In genomic region chr16:57994778-57995177, GRCh38 we compare ENCODE assay signal across 9 cellular contexts. TPM values are rescaled to one million over a fixed set of nuclear protein-coding genes. Genes with fewer than 3 reads are reported as not detected.
DNase-seq lines count a peak whose midpoint lies in the region; ATAC-seq, FAIRE-seq and TF ChIP-seq lines count a peak whose summit lies in the region.
"Had no signal": no experiment of that assay in that cellular context is flagged by ENCODE, and none has a peak within 500 bp of the region (broad histone marks: within the 10 kb centered on the region; RNA-seq: fewer than 3 reads in every experiment).

No MANE protein-coding gene starts in this region.

- peaks cover 3 to 25% of the 10 kb centered on the region in 2 donors for H3K4me1 ChIP-seq in kidney (ENCODE audit: control insufficient read depth in 1 of 2, insufficient read depth in 1 of 2, low read depth in 1 of 2, low read length in 2 of 2)

- no peak overlapping the region for H3K4me3 ChIP-seq in NB4 (ENCODE audit: low read depth, low read length)
- no peak overlapping the region for H3K4me3 ChIP-seq in foreskin fibroblast (ENCODE audit: low read depth in 1 of 2, low read length in 2 of 2)
- no peak overlapping the region for H3K4me3 ChIP-seq in kidney (ENCODE audit: low read length in 2 of 2)

- peaks cover 5 to 13% of the 10 kb centered on the region in 2 donors for H3K36me3 ChIP-seq in kidney (ENCODE audit: control insufficient read depth in 1 of 2, insufficient read depth in 2 of 2, low read length in 2 of 2)

- ATAC-seq in GM21576 (IDR thresholded peaks at IDR 0.05; ENCODE audit: unreplicated experiment) (peak; percentile 45), GM21528 (IDR thresholded peaks at IDR 0.05; ENCODE audit: low FRiP score, unreplicated experiment) (no peak)

- H3K9me3 ChIP-seq in kidney (ENCODE audit: control insufficient read depth in 1 of 2, low read length in 2 of 2): no peaks in the 10 kb centered on the region

- DNase-seq in DMS114 treated with DMSO at 0.1 percent for 48 hours (lab: John Stamatoyannopoulos, UW; ENCODE audit: unreplicated experiment) (peak; percentile 54), NB4 (ENCODE audit: low read depth) (peak; percentile 86), foreskin fibroblast (peak in 1 of 2 donors; percentile 60), kidney (no peak)
- peak; percentile 32 for DNase-seq in activated CD4-positive, alpha-beta T cell treated with anti-CD3 and anti-CD28 coated beads, Interleukin-2, amount 50 U/mL, for 1 hour
- peak; percentile 60 for DNase-seq in stimulated activated CD8-positive, alpha-beta memory T cell treated with anti-CD3 and anti-CD28 coated beads, Interleukin-4, amount 100 ng/mL, for 48 hours

- no peak overlapping the region for H3K9ac ChIP-seq in kidney (ENCODE audit: low read length in 2 of 2)

- TF ChIP-seq POLR2A in NB4 (IDR thresholded peaks at IDR 0.05; ENCODE audit: extremely low read depth, insufficient read length): no peak

- no peak for FAIRE-seq in kidney (lab: Jason Lieb, UNC)

- intact Hi-C loops in kidney (cut with DNase I): loop anchor here (5.0 to 10.0 kb wide), 2 partner anchors 92 to 230 kb away; no protein-coding TSS in a partner anchor

- TF ChIP-seq CTCF in NB4 (IDR thresholded peaks at IDR 0.05; ENCODE audit: low read depth, low read length) (peak; percentile 58), foreskin fibroblast (IDR thresholded peaks at IDR 0.05; ENCODE audit: low read depth, low read length) (peak; percentile 14), kidney (IDR thresholded peaks at IDR 0.05; ENCODE audit: borderline replicate concordance, extremely low read depth, insufficient read depth) (no peak)

- no peak overlapping the region for H3K27ac ChIP-seq in kidney (ENCODE audit: low read depth in 2 of 2, low read length in 2 of 2)

RNA-seq across cellular contexts. Expression of gene ZNF319, which starts 5.7 kb away (rescaled TPM):
- total RNA-seq in kidney: 10.9 TPM
- 2.9 TPM for polyA plus RNA-seq in kidney (ENCODE audit: insufficient read depth, low read depth, low replicate concordance)

RNA-seq across cellular contexts. Expression of gene USB1, which starts 6.4 kb away (rescaled TPM):
- 32.8 TPM for total RNA-seq in kidney
- polyA plus RNA-seq in kidney (ENCODE audit: insufficient read depth, low read depth, low replicate concordance): 18.3 TPM

RNA-seq across cellular contexts. Expression of gene CNGB1, which starts 23.9 kb away (rescaled TPM):
- not detected for total RNA-seq in kidney
- not detected for polyA plus RNA-seq in kidney (ENCODE audit: insufficient read depth, low read depth, low replicate concordance)
- total RNA-seq: T-helper 2 cell treated with Interferon-gamma antibody and Interleukin-4, amounts not matched to agents 100 ng/mL and 5 ng/mL, for 36 hours had no signal

RNA-seq across cellular contexts. Expression of gene MMP15, which starts 30.8 kb away (rescaled TPM):
- total RNA-seq in kidney: 31.4 TPM
- 19.1 TPM for polyA plus RNA-seq in kidney (ENCODE audit: insufficient read depth, low read depth, low replicate concordance)
